In genomic region chrX:136910565-136911040, GRCh38 we compare ENCODE assay signal across 1 cellular context.
TF ChIP-seq lines count a peak whose summit lies in the region.

No MANE protein-coding gene starts in this region.

TF ChIP-seq in HCT116, 20 proteins besides CTCF, POLR2A, EP300 and RAD21 (continued from another document):
- TF ChIP-seq CEBPB (IDR thresholded peaks at IDR 0.05; ENCODE audit: low read depth) (no peak), CBX3 (IDR thresholded peaks at IDR 0.05; ENCODE audit: low read depth) (no peak)
TF ChIP-seq in HCT116: peak in this region for 0.
